In the genomic region with DNA sequence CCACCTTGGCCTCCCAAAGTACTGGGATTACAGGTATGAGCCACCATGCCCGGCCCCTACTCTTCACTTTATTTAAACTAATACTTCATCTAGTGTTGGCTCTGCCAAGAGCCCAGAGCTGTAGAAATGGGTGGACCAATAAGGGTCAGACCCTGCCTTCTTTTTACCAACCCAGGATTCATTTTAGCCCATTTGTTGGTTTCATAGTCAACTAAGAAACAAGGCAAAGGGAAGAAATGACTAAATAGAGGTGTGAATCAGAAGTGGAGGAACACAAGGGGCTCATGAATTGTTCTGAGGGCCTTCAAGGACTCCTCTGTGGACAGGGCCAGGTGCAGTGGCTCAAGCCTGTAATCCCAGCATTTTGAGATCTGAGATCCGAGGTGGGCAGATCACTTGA, we compare ENCODE assay signal across 31 cellular contexts. TPM values are rescaled to one million over a fixed set of nuclear protein-coding genes. Genes with fewer than 3 reads are reported as not detected.
DNase-seq lines count a peak whose midpoint lies in the region; ATAC-seq and TF ChIP-seq lines count a peak whose summit lies in the region.
"Had no signal": no experiment of that assay in that cellular context is flagged by ENCODE, and none has a peak within 500 bp of the region (broad histone marks: within the 10 kb centered on the region; RNA-seq: fewer than 3 reads in every experiment).

No MANE protein-coding gene starts in this region.

- H3K27me3 Mint-ChIP-seq in activated T-helper 17 cell treated with anti-CD3 and anti-CD28 coated beads, Interleukin-2, amount 50 U/mL, for 72 hours, result no peaks in the 10 kb centered on the region
- H3K27me3 Mint-ChIP-seq in activated naive CD8-positive, alpha-beta T cell treated with anti-CD3 and anti-CD28 coated beads for 36 hours, result peaks cover 3% of the 10 kb centered on the region
- H3K27me3 Mint-ChIP-seq: stimulated activated naive CD8-positive, alpha-beta T cell treated with anti-CD3 and anti-CD28 coated beads, Interleukin-15, amount 100 ng/mL, for 72 hours had no signal

- peaks cover 23% of the 10 kb centered on the region for H3K36me3 ChIP-seq in left ventricle myocardium inferior

- intact Hi-C loops in left ventricle myocardium inferior (cut with micrococcal nuclease), result loop anchor here (5.0 kb wide), 1 partner anchor 34 kb away; no protein-coding TSS in a partner anchor
- intact Hi-C loops in left ventricle myocardium superior (cut with micrococcal nuclease), result loop anchor here (2.0 kb wide), 1 partner anchor 39 kb away; no protein-coding TSS in a partner anchor
- intact Hi-C loops in posterior vena cava (cut with DNase I), result loop anchor here (2.0 to 5.0 kb wide), 2 partner anchors 37 to 39 kb away; no protein-coding TSS in a partner anchor

- no peak overlapping the region for H3K27ac Mint-ChIP-seq in activated T-helper 17 cell treated with anti-CD3 and anti-CD28 coated beads, Interleukin-2, amount 50 U/mL, for 72 hours
- H3K27ac Mint-ChIP-seq in activated naive CD8-positive, alpha-beta T cell treated with anti-CD3 and anti-CD28 coated beads for 36 hours, result no peak overlapping the region
- H3K27ac Mint-ChIP-seq: activated naive CD8-positive, alpha-beta T cell treated with anti-CD3 and anti-CD28 coated beads, Interleukin-2, amount 50 U/mL, for 24 hours; endodermal cell; natural killer cell; stimulated activated naive CD8-positive, alpha-beta T cell treated with anti-CD3 and anti-CD28 coated beads, Interleukin-15, amount 100 ng/mL, for 72 hours had no signal

- H3K4me3 Mint-ChIP-seq in activated T-helper 17 cell treated with anti-CD3 and anti-CD28 coated beads, Interleukin-2, amount 50 U/mL, for 72 hours, result no peak overlapping the region
- H3K4me3 Mint-ChIP-seq in activated naive CD8-positive, alpha-beta T cell treated with anti-CD3 and anti-CD28 coated beads for 36 hours, result no peak overlapping the region
- H3K4me3 Mint-ChIP-seq: activated naive CD8-positive, alpha-beta T cell treated with anti-CD3 and anti-CD28 coated beads, Interleukin-2, amount 50 U/mL, for 24 hours; endodermal cell; natural killer cell; stimulated activated naive CD8-positive, alpha-beta T cell treated with anti-CD3 and anti-CD28 coated beads, Interleukin-15, amount 100 ng/mL, for 72 hours had no signal

- no peaks in the 10 kb centered on the region for H3K9me3 ChIP-seq in left ventricle myocardium inferior (replicated peaks)
- H3K9me3 ChIP-seq: lower lobe of right lung, thoracic aorta, vagina had no signal

- H3K4me1 Mint-ChIP-seq in activated T-helper 17 cell treated with anti-CD3 and anti-CD28 coated beads, Interleukin-2, amount 50 U/mL, for 72 hours, result no peaks in the 10 kb centered on the region
- peaks cover 2% of the 10 kb centered on the region for H3K4me1 Mint-ChIP-seq in activated naive CD8-positive, alpha-beta T cell treated with anti-CD3 and anti-CD28 coated beads for 36 hours
- H3K4me1 Mint-ChIP-seq: activated naive CD8-positive, alpha-beta T cell treated with anti-CD3 and anti-CD28 coated beads, Interleukin-2, amount 50 U/mL, for 24 hours; endodermal cell; natural killer cell; stimulated activated naive CD8-positive, alpha-beta T cell treated with anti-CD3 and anti-CD28 coated beads, Interleukin-15, amount 100 ng/mL, for 72 hours had no signal

- no peaks in the 10 kb centered on the region for H3K36me3 Mint-ChIP-seq in activated T-helper 17 cell treated with anti-CD3 and anti-CD28 coated beads, Interleukin-2, amount 50 U/mL, for 72 hours (ENCODE audit: low read depth)
- no peaks in the 10 kb centered on the region for H3K36me3 Mint-ChIP-seq in activated naive CD8-positive, alpha-beta T cell treated with anti-CD3 and anti-CD28 coated beads for 36 hours
- H3K36me3 Mint-ChIP-seq: natural killer cell had no signal

- TF ChIP-seq CTCF in left ventricle myocardium inferior (IDR thresholded peaks at IDR 0.05; ENCODE audit: borderline replicate concordance), result no peak

- H3K27ac ChIP-seq in left ventricle myocardium inferior (replicated peaks), result peak overlapping the region; percentile 91
- H3K27ac ChIP-seq: lower lobe of right lung, vagina had no signal

- ATAC-seq in left ventricle myocardium superior (no peak), HG03135 (IDR thresholded peaks at IDR 0.05; ENCODE audit: unreplicated experiment) (no peak), GM18502 (IDR thresholded peaks at IDR 0.05; ENCODE audit: poor library complexity, unreplicated experiment) (no peak)
- peak; percentile 51 for ATAC-seq in activated T-helper 17 cell treated with anti-CD3 and anti-CD28 coated beads, Interleukin-2, amount 50 U/mL, for 72 hours (replicated peaks)
- ATAC-seq: activated naive CD8-positive, alpha-beta T cell treated with anti-CD3 and anti-CD28 coated beads, Interleukin-2, amount 50 U/mL, for 24 hours; natural killer cell; stimulated activated naive CD8-positive, alpha-beta T cell treated with anti-CD3 and anti-CD28 coated beads, Interleukin-15, amount 100 ng/mL, for 72 hours had no signal

- no peaks in the 10 kb centered on the region for H3K27me3 ChIP-seq in left ventricle myocardium inferior (ENCODE audit: low read depth)
- H3K27me3 ChIP-seq: vagina had no signal

- peak overlapping the region; percentile 58 for H3K4me3 ChIP-seq in left ventricle myocardium inferior
- H3K4me3 ChIP-seq: lower lobe of right lung, thoracic aorta, vagina had no signal

- no peaks in the 10 kb centered on the region for H3K9me3 Mint-ChIP-seq in activated T-helper 17 cell treated with anti-CD3 and anti-CD28 coated beads, Interleukin-2, amount 50 U/mL, for 72 hours
- no peaks in the 10 kb centered on the region for H3K9me3 Mint-ChIP-seq in activated naive CD8-positive, alpha-beta T cell treated with anti-CD3 and anti-CD28 coated beads for 36 hours
- H3K9me3 Mint-ChIP-seq: activated naive CD8-positive, alpha-beta T cell treated with anti-CD3 and anti-CD28 coated beads, Interleukin-2, amount 50 U/mL, for 24 hours; endodermal cell; natural killer cell; stimulated activated naive CD8-positive, alpha-beta T cell treated with anti-CD3 and anti-CD28 coated beads, Interleukin-15, amount 100 ng/mL, for 72 hours had no signal

- DNase-seq in left ventricle myocardium inferior, result no peak
- no peak for DNase-seq in left ventricle myocardium superior
- DNase-seq in posterior vena cava (ENCODE audit: low spot score), result peak; percentile 36
- no peak for DNase-seq in activated naive CD8-positive, alpha-beta T cell treated with anti-CD3 and anti-CD28 coated beads for 36 hours
- DNase-seq: activated CD8-positive, alpha-beta memory T cell treated with anti-CD3 and anti-CD28 coated beads for 24 hours; activated gamma-delta T cell; activated naive CD8-positive, alpha-beta T cell treated with anti-CD3 and anti-CD28 coated beads, Interleukin-2, amount 50 U/mL, for 24 hours; dermis blood vessel endothelial cell; DMS 273 treated with DMSO at 0.1 percent for 48 hours; endodermal cell; H7; head of caudate nucleus; lower lobe of right lung; natural killer cell; NCI-H1436 treated with DMSO at 0.1 percent for 48 hours; NCI-H2081 treated with DMSO at 0.1 percent for 48 hours; NCI-H69; PC-3; SIG-M5; stimulated activated CD8-positive, alpha-beta memory T cell treated with anti-CD3 and anti-CD28 coated beads, Interleukin-4, amount 100 ng/mL, for 48 hours; stimulated activated naive CD8-positive, alpha-beta T cell treated with anti-CD3 and anti-CD28 coated beads, Interleukin-15, amount 100 ng/mL, for 72 hours; SW 1271 had no signal

- peaks cover 42% of the 10 kb centered on the region for H3K4me1 ChIP-seq in left ventricle myocardium inferior

RNA-seq across cellular contexts. Expression of a gene that starts 1.1 kb away (rescaled TPM):
- 969 TPM for total RNA-seq in left ventricle myocardium inferior
- total RNA-seq in left ventricle myocardium superior, result 318 TPM
- total RNA-seq in activated T-helper 17 cell treated with anti-CD3 and anti-CD28 coated beads, Interleukin-2, amount 50 U/mL, for 72 hours, result not detected
- 1 to 10 TPM in 1 of 2 donors, under 1 TPM in 1; 0.67 to 1.1 TPM for total RNA-seq in posterior vena cava
- not detected for total RNA-seq in activated naive CD8-positive, alpha-beta T cell treated with anti-CD3 and anti-CD28 coated beads for 36 hours
- total RNA-seq: endodermal cell, H7, mononuclear cell, natural killer cell, vagina had no signal

RNA-seq across cellular contexts. Expression of a gene that starts 10.5 kb away (rescaled TPM):
- 47.1 TPM for total RNA-seq in left ventricle myocardium inferior
- total RNA-seq in left ventricle myocardium superior, result 11.9 TPM
- not detected for total RNA-seq in activated T-helper 17 cell treated with anti-CD3 and anti-CD28 coated beads, Interleukin-2, amount 50 U/mL, for 72 hours
- total RNA-seq in posterior vena cava, result 1 to 10 TPM; 1.5 to 4.1 TPM
- total RNA-seq in activated naive CD8-positive, alpha-beta T cell treated with anti-CD3 and anti-CD28 coated beads for 36 hours, result not detected
- total RNA-seq: H7, mononuclear cell, natural killer cell had no signal

RNA-seq across cellular contexts. Expression of a gene that starts 15.8 kb away (rescaled TPM):
- 1.5 TPM for total RNA-seq in left ventricle myocardium inferior
- total RNA-seq in left ventricle myocardium superior, result 0.35 TPM
- not detected for total RNA-seq in activated T-helper 17 cell treated with anti-CD3 and anti-CD28 coated beads, Interleukin-2, amount 50 U/mL, for 72 hours
- total RNA-seq in posterior vena cava, result under 1 TPM; 0.19 to 0.46 TPM
- total RNA-seq in activated naive CD8-positive, alpha-beta T cell treated with anti-CD3 and anti-CD28 coated beads for 36 hours, result not detected
- total RNA-seq: endodermal cell, fibroblast of villous mesenchyme, H7, IMR-90, kidney epithelial cell, lower lobe of right lung, mononuclear cell, PC-3, vagina had no signal

RNA-seq across cellular contexts. Expression of a gene that starts 59.6 kb away (rescaled TPM):
- total RNA-seq in left ventricle myocardium inferior (13.9 TPM), left ventricle myocardium superior (8.7 TPM), posterior vena cava (1 to 10 TPM; 3.4 to 6.5 TPM)
- 1 to 10 TPM in 1 of 2 donors, under 1 TPM in 1; 0.79 to 2.4 TPM for total RNA-seq in activated T-helper 17 cell treated with anti-CD3 and anti-CD28 coated beads, Interleukin-2, amount 50 U/mL, for 72 hours
- 1 to 10 TPM; 3.0 to 3.4 TPM for total RNA-seq in activated naive CD8-positive, alpha-beta T cell treated with anti-CD3 and anti-CD28 coated beads for 36 hours
- total RNA-seq: mononuclear cell had no signal

Comparison
In these comparisons a context has a peak if more than half of its experiments do, and no peak if none do; other contexts are left out.
1. RNA of a gene that starts 1.1 kb away (total RNA-seq): 969 TPM in left ventricle myocardium inferior (single experiment) and 318 TPM in left ventricle myocardium superior (single experiment); 0.67 to 1.1 TPM in posterior vena cava, not detected in activated T-helper 17 cell treated with anti-CD3 and anti-CD28 coated beads, Interleukin-2, amount 50 U/mL, for 72 hours and not detected in activated naive CD8-positive, alpha-beta T cell treated with anti-CD3 and anti-CD28 coated beads for 36 hours; every median in the first group is over 100 times any median in the second.